36 cellular contexts compared by ENCODE assay signal in genomic region chr9:124373851-124374250, GRCh38.
"Had no signal": no experiment of that assay in that cellular context is flagged by ENCODE, and none has a peak within 500 bp of the region (broad histone marks: within the 10 kb centered on the region; RNA-seq: fewer than 3 reads in every experiment).

No MANE protein-coding gene starts in this region.

- H3K27ac Mint-ChIP-seq: activated naive CD4-positive, alpha-beta T cell treated with anti-CD3 and anti-CD28 coated beads for 36 hours; activated naive CD4-positive, alpha-beta T cell treated with anti-CD3 and anti-CD28 coated beads, Interleukin-2, amount 10 ng/mL, durations not matched to agents 7 days and 5 days; activated naive CD4-positive, alpha-beta T cell treated with anti-CD3 and anti-CD28 coated beads, Interleukin-2, amount 50 U/mL, for 24 hours; activated naive CD4-positive, alpha-beta T cell treated with anti-CD3 and anti-CD28 coated beads, Interleukin-2, amount 50 U/mL, for 72 hours; activated naive CD8-positive, alpha-beta T cell; activated naive CD8-positive, alpha-beta T cell treated with anti-CD3 and anti-CD28 coated beads for 36 hours; activated naive CD8-positive, alpha-beta T cell treated with anti-CD3 and anti-CD28 coated beads, Interleukin-2, amount 10 ng/mL, durations not matched to agents 7 days and 5 days; activated naive CD8-positive, alpha-beta T cell treated with anti-CD3 and anti-CD28 coated beads, Interleukin-2, amount 50 U/mL, for 24 hours; activated T-cell treated with anti-CD3 and anti-CD28 coated beads, Interleukin-2, amount 50 U/mL, for 72 hours; activated T-helper 1 cell treated with anti-CD3 and anti-CD28 coated beads, Interleukin-12 subunit alpha, Interleukin-12 subunit beta, Interleukin-2, Interleukin-4 antibody, amounts not matched to agents 30 ng/mL and 10 ng/mL and 1 ng/mL, durations not matched to agents 14 hours and 24 hours and 36 hours; activated T-helper 17 cell treated with anti-CD3 and anti-CD28 coated beads, Interleukin-2, amount 50 U/mL, for 72 hours; activated T-helper 2 cell treated with anti-CD3 and anti-CD28 coated beads, Interferon-gamma antibody, Interleukin-2, Interleukin-4, amounts not matched to agents 10 μg/mL and 5 μg/mL and 100 μg/mL, durations not matched to agents 14 hours and 24 hours and 36 hours; brain had no signal

- H3K36me3 ChIP-seq: adrenal gland, ascending aorta, brain microvascular endothelial cell, breast epithelium, cardiac muscle cell had no signal

- H3K4me1 Mint-ChIP-seq: activated naive CD4-positive, alpha-beta T cell treated with anti-CD3 and anti-CD28 coated beads, Interleukin-2, amount 10 ng/mL, durations not matched to agents 7 days and 5 days had no signal

- H3K27ac ChIP-seq: adrenal gland, ascending aorta, body of pancreas, brain microvascular endothelial cell, breast epithelium, cardiac muscle cell had no signal

- DNase-seq: activated effector memory CD4-positive, alpha-beta T cell treated with anti-CD3 and anti-CD28 coated beads, Interleukin-2, amount 50 U/mL, for 16 hours; activated effector memory CD4-positive, alpha-beta T cell treated with Interleukin-2 at 50 U/mL for 16 hours; activated gamma-delta T cell; activated gamma-delta T cell treated with Interleukin-2 at 50 U/mL for 16 hours; activated naive CD4-positive, alpha-beta T cell; activated naive CD4-positive, alpha-beta T cell treated with anti-CD3 and anti-CD28 coated beads for 36 hours; activated naive CD4-positive, alpha-beta T cell treated with anti-CD3 and anti-CD28 coated beads, Interleukin-2, amount 10 ng/mL, durations not matched to agents 7 days and 5 days; activated naive CD4-positive, alpha-beta T cell treated with anti-CD3 and anti-CD28 coated beads, Interleukin-2, amount 50 U/mL, for 16 hours; activated naive CD4-positive, alpha-beta T cell treated with Interleukin-2 at 50 U/mL for 16 hours; activated naive CD8-positive, alpha-beta T cell treated with anti-CD3 and anti-CD28 coated beads for 36 hours; activated naive CD8-positive, alpha-beta T cell treated with anti-CD3 and anti-CD28 coated beads, Interleukin-2, amount 10 ng/mL, durations not matched to agents 7 days and 5 days; activated naive CD8-positive, alpha-beta T cell treated with anti-CD3 and anti-CD28 coated beads, Interleukin-2, amount 50 U/mL, for 24 hours; activated T-cell treated with anti-CD3 and anti-CD28 coated beads, Interleukin-2, amount 50 U/mL, for 4 hours; activated T-cell treated with anti-CD3 and anti-CD28 coated beads, Interleukin-2, amount 50 U/mL, for 48 hours; activated T-cell treated with anti-CD3 and anti-CD28 coated beads, Interleukin-2, amount 50 U/mL, for 72 hours; adrenal gland; amniotic stem cell; amygdala; anterior cingulate cortex; aorta; body of pancreas; brain microvascular endothelial cell; caudate nucleus; central memory CD4-positive, alpha-beta T cell; cerebellar nuclear complex had no signal

- H3K4me3 Mint-ChIP-seq: activated naive CD4-positive, alpha-beta T cell treated with anti-CD3 and anti-CD28 coated beads for 36 hours; activated naive CD4-positive, alpha-beta T cell treated with anti-CD3 and anti-CD28 coated beads, Interleukin-2, amount 10 ng/mL, durations not matched to agents 7 days and 5 days; activated naive CD4-positive, alpha-beta T cell treated with anti-CD3 and anti-CD28 coated beads, Interleukin-2, amount 50 U/mL, for 24 hours; activated naive CD8-positive, alpha-beta T cell; activated naive CD8-positive, alpha-beta T cell treated with anti-CD3 and anti-CD28 coated beads for 36 hours; activated naive CD8-positive, alpha-beta T cell treated with anti-CD3 and anti-CD28 coated beads, Interleukin-2, amount 10 ng/mL, durations not matched to agents 7 days and 5 days; activated naive CD8-positive, alpha-beta T cell treated with anti-CD3 and anti-CD28 coated beads, Interleukin-2, amount 50 U/mL, for 24 hours; activated T-cell treated with anti-CD3 and anti-CD28 coated beads, Interleukin-2, amount 50 U/mL, for 4 hours; activated T-cell treated with anti-CD3 and anti-CD28 coated beads, Interleukin-2, amount 50 U/mL, for 72 hours; activated T-helper 1 cell treated with anti-CD3 and anti-CD28 coated beads, Interleukin-12 subunit alpha, Interleukin-12 subunit beta, Interleukin-2, Interleukin-4 antibody, amounts not matched to agents 30 ng/mL and 10 ng/mL and 1 ng/mL, durations not matched to agents 14 hours and 24 hours and 36 hours; activated T-helper 17 cell treated with anti-CD3 and anti-CD28 coated beads, Interleukin-2, amount 50 U/mL, for 72 hours; brain; central memory CD8-positive, alpha-beta T cell had no signal

- H3K9me3 ChIP-seq: adrenal gland, ascending aorta, body of pancreas, breast epithelium had no signal

- ATAC-seq: activated naive CD4-positive, alpha-beta T cell treated with anti-CD3 and anti-CD28 coated beads, Interleukin-2, amount 50 U/mL, for 72 hours; activated naive CD8-positive, alpha-beta T cell treated with anti-CD3 and anti-CD28 coated beads, Interleukin-2, amount 50 U/mL, for 24 hours; activated T-cell treated with anti-CD3 and anti-CD28 coated beads, Interleukin-2, amount 50 U/mL, for 4 hours; activated T-cell treated with anti-CD3 and anti-CD28 coated beads, Interleukin-2, amount 50 U/mL, for 72 hours; activated T-helper 17 cell treated with anti-CD3 and anti-CD28 coated beads, Interleukin-2, amount 50 U/mL, for 72 hours; body of pancreas had no signal

- H3K27me3 ChIP-seq: adrenal gland, ascending aorta, body of pancreas, brain microvascular endothelial cell, breast epithelium, cardiac muscle cell had no signal

- H3K27me3 Mint-ChIP-seq: activated naive CD4-positive, alpha-beta T cell treated with anti-CD3 and anti-CD28 coated beads, Interleukin-2, amount 10 ng/mL, durations not matched to agents 7 days and 5 days; activated naive CD4-positive, alpha-beta T cell treated with anti-CD3 and anti-CD28 coated beads, Interleukin-2, amount 50 U/mL, for 24 hours; activated naive CD8-positive, alpha-beta T cell; activated naive CD8-positive, alpha-beta T cell treated with anti-CD3 and anti-CD28 coated beads for 36 hours; activated naive CD8-positive, alpha-beta T cell treated with anti-CD3 and anti-CD28 coated beads, Interleukin-2, amount 10 ng/mL, durations not matched to agents 7 days and 5 days; activated naive CD8-positive, alpha-beta T cell treated with anti-CD3 and anti-CD28 coated beads, Interleukin-2, amount 50 U/mL, for 24 hours; activated T-helper 17 cell treated with anti-CD3 and anti-CD28 coated beads, Interleukin-2, amount 50 U/mL, for 72 hours; brain; central memory CD8-positive, alpha-beta T cell had no signal

- H3K9me3 Mint-ChIP-seq: activated naive CD4-positive, alpha-beta T cell treated with anti-CD3 and anti-CD28 coated beads for 36 hours; activated naive CD4-positive, alpha-beta T cell treated with anti-CD3 and anti-CD28 coated beads, Interleukin-2, amount 10 ng/mL, durations not matched to agents 7 days and 5 days; activated naive CD4-positive, alpha-beta T cell treated with anti-CD3 and anti-CD28 coated beads, Interleukin-2, amount 50 U/mL, for 24 hours; activated naive CD4-positive, alpha-beta T cell treated with anti-CD3 and anti-CD28 coated beads, Interleukin-2, amount 50 U/mL, for 72 hours; activated naive CD8-positive, alpha-beta T cell treated with anti-CD3 and anti-CD28 coated beads, Interleukin-2, amount 50 U/mL, for 24 hours; activated T-cell treated with anti-CD3 and anti-CD28 coated beads, Interleukin-2, amount 50 U/mL, for 4 hours; activated T-cell treated with anti-CD3 and anti-CD28 coated beads, Interleukin-2, amount 50 U/mL, for 72 hours; activated T-helper 1 cell treated with anti-CD3 and anti-CD28 coated beads, Interleukin-12 subunit alpha, Interleukin-12 subunit beta, Interleukin-2, Interleukin-4 antibody, amounts not matched to agents 30 ng/mL and 10 ng/mL and 1 ng/mL, durations not matched to agents 14 hours and 24 hours and 36 hours; activated T-helper 17 cell treated with anti-CD3 and anti-CD28 coated beads, Interleukin-2, amount 50 U/mL, for 72 hours; activated T-helper 2 cell treated with anti-CD3 and anti-CD28 coated beads, Interferon-gamma antibody, Interleukin-2, Interleukin-4, amounts not matched to agents 10 μg/mL and 5 μg/mL and 100 μg/mL, durations not matched to agents 14 hours and 24 hours and 36 hours; central memory CD8-positive, alpha-beta T cell had no signal

- H3K4me3 ChIP-seq: adrenal gland, ascending aorta, body of pancreas, breast epithelium, cardiac muscle cell had no signal

- H3K4me1 ChIP-seq: breast epithelium had no signal
